8 cellular contexts compared by ENCODE assay signal in genomic region chr1:100354971-100355394, GRCh38. TPM values are rescaled to one million over a fixed set of nuclear protein-coding genes. Genes with fewer than 3 reads are reported as not detected.
DNase-seq lines count a peak whose midpoint lies in the region; ATAC-seq and TF ChIP-seq lines count a peak whose summit lies in the region.

No MANE protein-coding gene starts in this region.

- peaks cover 57% of the 10 kb centered on the region for H3K4me1 Mint-ChIP-seq in activated CD8-positive, alpha-beta T cell treated with anti-CD3 and anti-CD28 coated beads, Interleukin-2, amount 10 ng/mL, durations not matched to agents 7 days and 5 days (ENCODE audit: low read depth)

- H3K27ac Mint-ChIP-seq in activated CD8-positive, alpha-beta T cell treated with anti-CD3 and anti-CD28 coated beads, Interleukin-2, amount 10 ng/mL, durations not matched to agents 7 days and 5 days, result no peak overlapping the region

- TF ChIP-seq CTCF in NB4 (IDR thresholded peaks at IDR 0.05; ENCODE audit: low read depth, low read length) (no peak), kidney epithelial cell (IDR thresholded peaks at IDR 0.05; ENCODE audit: insufficient read depth, low read length, poor library complexity, severe bottlenecking) (no peak)

- TF ChIP-seq POLR2A in NB4 (IDR thresholded peaks at IDR 0.05; ENCODE audit: extremely low read depth, insufficient read length), result no peak

- H3K27me3 ChIP-seq in kidney epithelial cell (ENCODE audit: control insufficient read depth, insufficient read depth, low read length), result no peaks in the 10 kb centered on the region

- POLR2A ChIA-PET in activated CD8-positive, alpha-beta T cell treated with anti-CD3 and anti-CD28 coated beads, Interleukin-2, amount 10 ng/mL, durations not matched to agents 7 days and 5 days (lab: Charles Lee), result interaction anchor here (0.6 to 5.3 kb wide), 6 partner anchors 21 to 102 kb away, joined by 3 to 50 read pairs (median 3); partner anchors contain the start of gene RTCA

- peak; percentile 86 for DNase-seq in DMS79 (lab: John Stamatoyannopoulos, UW)
- peak; percentile 15 for DNase-seq in NB4 (ENCODE audit: low read depth)
- DNase-seq in activated CD8-positive, alpha-beta T cell treated with anti-CD3 and anti-CD28 coated beads, Interleukin-2, amount 10 ng/mL, durations not matched to agents 7 days and 5 days, result peak; percentile 42
- peak; percentile 63 for DNase-seq in kidney epithelial cell (ENCODE audit: low read depth)
- no peak for DNase-seq in GM19240 (ENCODE audit: insufficient read length, low spot score)

- no peaks in the 10 kb centered on the region for H3K9me3 Mint-ChIP-seq in activated CD8-positive, alpha-beta T cell treated with anti-CD3 and anti-CD28 coated beads, Interleukin-2, amount 10 ng/mL, durations not matched to agents 7 days and 5 days (ENCODE audit: insufficient read depth)

- H3K36me3 ChIP-seq in kidney epithelial cell (ENCODE audit: control insufficient read depth, insufficient read depth, low read length), result no peaks in the 10 kb centered on the region

- ATAC-seq in activated CD8-positive, alpha-beta T cell treated with anti-CD3 and anti-CD28 coated beads, Interleukin-2, amount 10 ng/mL, durations not matched to agents 7 days and 5 days, result no peak
- ATAC-seq in HG03097 (IDR thresholded peaks at IDR 0.05; ENCODE audit: low FRiP score, unreplicated experiment) (no peak), GM21367 (IDR thresholded peaks at IDR 0.05; ENCODE audit: unreplicated experiment) (no peak), HG03095 (IDR thresholded peaks at IDR 0.05; ENCODE audit: unreplicated experiment) (no peak)

- H3K4me3 ChIP-seq in NB4 (ENCODE audit: low read depth, low read length), result no peak overlapping the region
- no peak overlapping the region for H3K4me3 ChIP-seq in kidney epithelial cell (ENCODE audit: low read depth, low read length)

- H3K27me3 Mint-ChIP-seq in activated CD8-positive, alpha-beta T cell treated with anti-CD3 and anti-CD28 coated beads, Interleukin-2, amount 10 ng/mL, durations not matched to agents 7 days and 5 days (ENCODE audit: low read depth), result no peaks in the 10 kb centered on the region

- CTCF ChIA-PET in activated CD8-positive, alpha-beta T cell treated with anti-CD3 and anti-CD28 coated beads, Interleukin-2, amount 10 ng/mL, durations not matched to agents 7 days and 5 days (lab: Charles Lee), result interaction anchor here (1.0 to 5.1 kb wide), 10 partner anchors 11 to 514 kb away, joined by 3 to 46 read pairs (median 4); no protein-coding TSS in a partner anchor

- H3K4me3 Mint-ChIP-seq in activated CD8-positive, alpha-beta T cell treated with anti-CD3 and anti-CD28 coated beads, Interleukin-2, amount 10 ng/mL, durations not matched to agents 7 days and 5 days, result peak overlapping the region; percentile 96

- H3K36me3 Mint-ChIP-seq in activated CD8-positive, alpha-beta T cell treated with anti-CD3 and anti-CD28 coated beads, Interleukin-2, amount 10 ng/mL, durations not matched to agents 7 days and 5 days (ENCODE audit: low read depth), result peaks cover 53% of the 10 kb centered on the region

RNA-seq across cellular contexts. Expression of gene CDC14A, which starts 2.7 kb away (rescaled TPM):
- total RNA-seq in activated CD8-positive, alpha-beta T cell treated with anti-CD3 and anti-CD28 coated beads, Interleukin-2, amount 10 ng/mL, durations not matched to agents 7 days and 5 days, result 10 to 100 TPM; 24.9 to 26.7 TPM
- 5.4 and 8.7 TPM in 2 replicates for total RNA-seq in kidney epithelial cell
